Comparison of ENCODE assay signal across 8 cellular contexts in genomic region chr19:8389891-8390616, GRCh38. TPM values are rescaled to one million over a fixed set of nuclear protein-coding genes. Genes with fewer than 3 reads are reported as not detected.
DNase-seq lines count a peak whose midpoint lies in the region; ATAC-seq and TF ChIP-seq lines count a peak whose summit lies in the region.

Gene RAB11B, plus strand, starts transcription at chr19:8390360. Its CDS starts 57 bp downstream, at chr19:8390417.

- H3K4me3 ChIP-seq in left lung, result peak within 1 kb of the TSS; percentile 80 to 83

- H3K9me3 ChIP-seq in left lung, result peaks cover 0 to 4% of the 10 kb centered on the region in 2 donors

- ATAC-seq in GM19397 (IDR thresholded peaks at IDR 0.05; ENCODE audit: unreplicated experiment) (peak; percentile 87), HG03571 (IDR thresholded peaks at IDR 0.05; ENCODE audit: unreplicated experiment) (peak; percentile 92), left lung (peak; percentile 93)

- H3K27ac ChIP-seq in left lung, result peak within 1 kb of the TSS; percentile 100

- H3K4me3 Mint-ChIP-seq in CD14-positive monocyte, result peak within 1 kb of the TSS; percentile 88 to 91

- no peaks in the 10 kb centered on the region for H3K27me3 ChIP-seq in left lung

- peak within 1 kb of the TSS; percentile 91 to 98 (median 96) for H3K27ac Mint-ChIP-seq in CD14-positive monocyte

- H3K4me1 ChIP-seq in left lung, result peaks cover 24 to 53% of the 10 kb centered on the region in 2 donors

- no peaks in the 10 kb centered on the region for H3K36me3 ChIP-seq in left lung

- intact Hi-C loops in CD14-positive monocyte (cut with micrococcal nuclease) (loop anchor here in 1 of 2 donors (2.0 kb wide), 2 partner anchors 35 to 69 kb away; partner anchors contain the start of genes NDUFA7 and RPS28), left lung (cut with DNase I) (no loop called here)

- peaks cover 28% of the 10 kb centered on the region for H3K4me1 Mint-ChIP-seq in CD14-positive monocyte

- H3K9me3 Mint-ChIP-seq in CD14-positive monocyte, result peaks cover 6 to 9% (median 8%) of the 10 kb centered on the region in 7 donors

- DNase-seq in CD14-positive monocyte (ENCODE audit: low spot score) (peak; percentile 99), NCI-H82 (lab: John Stamatoyannopoulos, UW) (peak; percentile 99), dermis blood vessel endothelial cell (peak; percentile 100), left lung (peak; percentile 97 to 99)
- peak; percentile 98 to 99 for DNase-seq in activated CD4-positive, alpha-beta T cell treated with anti-CD3 and anti-CD28 coated beads, Interleukin-2, amount 50 U/mL, for 48 hours
- DNase-seq in stimulated activated CD4-positive, alpha-beta T cell treated with anti-CD3 and anti-CD28 coated beads, Interleukin-2, amount 100 ng/mL, for 48 hours, result peak; percentile 96

- TF ChIP-seq CTCF in CD14-positive monocyte (IDR thresholded peaks at IDR 0.05), result no peak
- TF ChIP-seq CTCF in left lung (IDR thresholded peaks at IDR 0.05), result no peak

- H3K36me3 Mint-ChIP-seq in CD14-positive monocyte, result peaks cover 11 to 30% of the 10 kb centered on the region in 2 donors

- no peaks in the 10 kb centered on the region for H3K27me3 Mint-ChIP-seq in CD14-positive monocyte (ENCODE audit: low read depth in 3 of 3)

RNA-seq across cellular contexts. Expression of gene RAB11B, which starts in this region (rescaled TPM):
- 10 to 100 TPM; 36.5 to 45.4 TPM for polyA plus RNA-seq in CD14-positive monocyte
- total RNA-seq in dermis blood vessel endothelial cell, result 34.5 and 124 TPM in 2 replicates
- total RNA-seq in left lung, result 100 to 1,000 TPM in 1 of 2 donors, 10 to 100 TPM in 1; 91.6 to 116 TPM

Comparison
In these comparisons a context has a peak if more than half of its experiments do, and no peak if none do; other contexts are left out.
1. Peak in every context shown above with its lines: DNase-seq, ATAC-seq, H3K4me3 ChIP-seq and H3K27ac ChIP-seq.